29 cellular contexts compared by ENCODE assay signal in the genomic region with DNA sequence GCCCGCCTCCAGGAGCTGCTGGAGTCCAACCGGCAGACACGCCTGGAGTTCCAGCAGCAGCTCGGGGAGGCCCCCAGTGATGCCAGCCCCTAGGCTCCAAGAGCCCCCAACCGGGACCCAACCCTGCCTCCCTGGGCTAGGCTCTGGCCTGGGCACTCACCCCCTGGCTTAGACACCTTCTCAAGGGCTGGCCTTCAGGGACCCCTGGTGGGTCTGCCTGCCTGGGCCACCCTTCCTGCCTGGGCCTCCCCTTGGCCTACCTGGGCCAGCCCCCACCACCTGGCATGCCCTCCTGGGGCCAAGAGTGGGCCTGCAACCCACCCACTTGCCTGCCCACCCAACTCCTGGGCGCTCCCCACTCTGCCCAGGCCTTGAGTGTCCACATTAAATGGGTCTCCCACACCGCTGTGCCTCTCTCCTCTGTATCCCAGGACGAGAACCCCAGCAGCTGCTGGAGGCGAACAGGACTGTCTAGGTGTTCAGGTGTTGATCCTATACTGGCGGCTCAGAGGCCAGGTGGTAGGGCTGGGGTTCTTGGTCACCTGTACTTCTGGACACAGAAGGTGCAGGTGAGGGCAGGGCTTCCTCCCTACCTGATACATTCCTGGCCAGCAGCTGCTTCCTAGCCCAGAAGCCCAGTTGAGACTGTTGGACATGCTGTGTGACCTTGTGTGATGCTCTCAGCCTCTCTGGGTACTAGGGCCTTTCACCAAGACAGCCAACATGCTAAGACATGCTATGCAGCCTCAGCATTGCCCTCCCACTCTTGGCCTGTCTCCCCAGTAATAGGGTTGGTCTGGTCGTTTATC. TPM values are rescaled to one million over a fixed set of nuclear protein-coding genes. Genes with fewer than 3 reads are reported as not detected.
DNase-seq lines count a peak whose midpoint lies in the region; ATAC-seq, FAIRE-seq and TF ChIP-seq lines count a peak whose summit lies in the region.
"Had no signal": no experiment of that assay in that cellular context is flagged by ENCODE, and none has a peak within 500 bp of the region (broad histone marks: within the 10 kb centered on the region; RNA-seq: fewer than 3 reads in every experiment).

No MANE protein-coding gene starts in this region.

- no peak for DNase-seq in A549 (ENCODE audit: low read depth in 1 of 2, low spot score in 1 of 2)
- no peak for DNase-seq in PC-9
- DNase-seq in endothelial cell of umbilical vein (ENCODE audit: low read depth, low spot score), result no peak
- no peak for DNase-seq in hepatic stellate cell (ENCODE audit: low spot score)
- DNase-seq in dermis blood vessel endothelial cell, result no peak
- DNase-seq: activated CD4-positive, alpha-beta T cell treated with anti-CD3 and anti-CD28 coated beads for 1 hour; activated T-cell treated with anti-CD3 and anti-CD28 coated beads, Interleukin-2, amount 50 U/mL, for 48 hours; C1 segment of cervical spinal cord; effector CD8-positive, alpha-beta T cell; EL; NCI-H1092 treated with DMSO at 0.1 percent for 48 hours; NCI-H1930; NCI-H774; SIG-M5; stimulated activated CD4-positive, alpha-beta T cell treated with anti-CD3 and anti-CD28 coated beads, Interleukin-2, amount 100 ng/mL, for 24 hours; stimulated activated naive CD4-positive, alpha-beta T cell had no signal

- H3K9ac ChIP-seq in endothelial cell of umbilical vein (replicated peaks; ENCODE audit: extremely low read depth, insufficient read depth, low read length), result no peak overlapping the region

- BruUV-seq in PC-9 (replicated peaks; lab: Mats Ljungman, UMichigan) (TSS peak; percentile 18), endothelial cell of umbilical vein (replicated peaks; lab: Mats Ljungman, UMichigan) (TSS peak; percentile 24)

- H3K4me1 ChIP-seq in A549, result peaks cover 11% of the 10 kb centered on the region; the same call in 1 of the 3 replicates
- H3K4me1 ChIP-seq in PC-9 (replicated peaks; ENCODE audit: insufficient read depth), result 0 out of 2 replicates have a peak, but pooled peaks cover 9% of the 10 kb centered on the region
- peaks cover 11% of the 10 kb centered on the region for H3K4me1 ChIP-seq in endothelial cell of umbilical vein (ENCODE audit: control insufficient read depth, extremely low read depth, insufficient read depth, low read length)

- WGBS in A549 (ENCODE audit: missing lambda C conversion rate), result 86% methylated on average over 10 of the region's 11 CpGs

- no peak for TF ChIP-seq RAD21 in A549 (conservative IDR thresholded peaks at IDR 0.05 in 1 of 2, IDR thresholded peaks at IDR 0.05 in 1 of 2)

- H3K4me3 ChIP-seq in A549 (no peak overlapping the region), PC-9 (no peak overlapping the region), endothelial cell of umbilical vein (replicated peaks in 1 of 3; ENCODE audit: insufficient read depth in 1 of 3, low read depth in 1 of 3, low read length in 3 of 3) (no peak overlapping the region)
- H3K4me3 ChIP-seq: esophagus muscularis mucosa, mucosa of descending colon, thoracic aorta had no signal

- dilution Hi-C loops in endothelial cell of umbilical vein (cut with MboI; ENCODE audit: extremely low pct_ligation_motif_present, low sequenced_read_pairs), result no loop called here

- no peak for TF ChIP-seq EP300 in A549 (IDR thresholded peaks at IDR 0.05)

- no peak for TF ChIP-seq POLR2A in A549 (IDR thresholded peaks at IDR 0.05; ENCODE audit: low read length)
- TF ChIP-seq POLR2A in endothelial cell of umbilical vein (IDR thresholded peaks at IDR 0.05; ENCODE audit: low read depth, low read length), result no peak

- intact Hi-C loops in PC-9 (cut with micrococcal nuclease; ENCODE audit: unreplicated experiment) (no loop called here), endothelial cell of umbilical vein (cut with micrococcal nuclease) (no loop called here)

- 0 out of 2 replicates have a peak, but pooled peaks cover 5% of the 10 kb centered on the region for H3K79me2 ChIP-seq in PC-9 (ENCODE audit: low read depth)
- no peaks in the 10 kb centered on the region for H3K79me2 ChIP-seq in endothelial cell of umbilical vein (ENCODE audit: control insufficient read depth, insufficient read depth, low read length)

- H3K9me1 ChIP-seq in endothelial cell of umbilical vein (replicated peaks; ENCODE audit: control insufficient read depth, extremely low read depth, insufficient read depth, low read length), result no peaks in the 10 kb centered on the region

- no peaks in the 10 kb centered on the region; the same call in 1 of the 2 replicates for H4K20me1 ChIP-seq in PC-9 (ENCODE audit: insufficient read depth)
- H4K20me1 ChIP-seq in endothelial cell of umbilical vein (replicated peaks; ENCODE audit: control insufficient read depth, extremely low read depth, insufficient read depth, low read length), result no peaks in the 10 kb centered on the region

- POLR2A ChIA-PET in A549 (lab: Yijun Ruan, JAX), result no interaction called here
- POLR2A ChIA-PET in PC-9 (lab: Charles Lee; ENCODE audit: unreplicated experiment), result no interaction called here
- POLR2A ChIA-PET in endothelial cell of umbilical vein (lab: Charles Lee), result no interaction called here

- H3K36me3 ChIP-seq in PC-9 (ENCODE audit: low read depth) (no peaks in the 10 kb centered on the region; the same call in 1 of the 2 replicates), endothelial cell of umbilical vein (ENCODE audit: control insufficient read depth in 2 of 2, extremely low read depth in 1 of 2, insufficient read depth in 2 of 2, low read length in 2 of 2) (peaks cover 7 to 49% of the 10 kb centered on the region in 2 experiments)

- TF ChIP-seq CTCF in A549 (IDR thresholded peaks at IDR 0.05) (no peak), PC-9 (conservative IDR thresholded peaks at IDR 0.05) (no peak), endothelial cell of umbilical vein (IDR thresholded peaks at IDR 0.05; ENCODE audit: extremely low read depth in 1 of 2, insufficient read depth in 1 of 2, low read depth in 1 of 2, low read length in 2 of 2) (no peak)

- CTCF ChIA-PET in A549 (lab: Yijun Ruan, JAX), result interaction anchor here (0.9 to 1.4 kb wide), 3 partner anchors 11 to 17 kb away, joined by 3 read pairs; no protein-coding TSS in a partner anchor
- CTCF ChIA-PET in PC-9 (lab: Charles Lee), result no interaction called here
- CTCF ChIA-PET in endothelial cell of umbilical vein (lab: Charles Lee), result interaction anchor here (2.0 kb wide), 1 partner anchor 39 kb away, joined by 4 read pairs; no protein-coding TSS in a partner anchor

- H3K4me2 ChIP-seq in A549, result no peak overlapping the region
- H3K4me2 ChIP-seq in PC-9, result no peak overlapping the region
- H3K4me2 ChIP-seq in endothelial cell of umbilical vein (ENCODE audit: insufficient read depth, low read length), result no peak overlapping the region

- ATAC-seq in A549, result no peak
- ATAC-seq in HG02588 (IDR thresholded peaks at IDR 0.05; ENCODE audit: unreplicated experiment), result no peak
- ATAC-seq: activated naive CD4-positive, alpha-beta T cell treated with anti-CD3 and anti-CD28 coated beads, Interleukin-2, amount 50 U/mL, for 72 hours; mucosa of descending colon had no signal

- H3K9me2 ChIP-seq in PC-9 (ENCODE audit: insufficient read depth), result no peaks in the 10 kb centered on the region

- H3K27me3 ChIP-seq in PC-9 (ENCODE audit: insufficient read depth, low read depth) (no peaks in the 10 kb centered on the region), endothelial cell of umbilical vein (ENCODE audit: control insufficient read depth in 2 of 2, insufficient read depth in 2 of 2, low read length in 2 of 2) (no peaks in the 10 kb centered on the region)
- H3K27me3 ChIP-seq: esophagus muscularis mucosa had no signal

- H2AFZ ChIP-seq in PC-9, result no peak overlapping the region
- H2AFZ ChIP-seq in endothelial cell of umbilical vein (ENCODE audit: low read depth, low read length), result no peak overlapping the region

- no peaks in the 10 kb centered on the region for H3K9me3 ChIP-seq in A549
- no peaks in the 10 kb centered on the region for H3K9me3 ChIP-seq in PC-9 (ENCODE audit: insufficient read depth, low read depth)
- no peaks in the 10 kb centered on the region for H3K9me3 ChIP-seq in endothelial cell of umbilical vein (replicated peaks; ENCODE audit: control insufficient read depth, insufficient read depth, low read length)
- H3K9me3 ChIP-seq: esophagus muscularis mucosa, mucosa of descending colon, thoracic aorta had no signal

- no peak for FAIRE-seq in A549 (lab: Jason Lieb, UNC)
- FAIRE-seq in endothelial cell of umbilical vein (lab: Jason Lieb, UNC), result no peak
- FAIRE-seq: astrocyte, frontal cortex, islet of Langerhans had no signal

- H3F3A ChIP-seq in PC-9 (ENCODE audit: insufficient read depth, low read depth), result peaks cover 5% of the 10 kb centered on the region; the same call in 1 of the 2 replicates

- H3K27ac ChIP-seq in A549, result no peak overlapping the region
- H3K27ac ChIP-seq in PC-9, result no peak overlapping the region
- no peak overlapping the region for H3K27ac ChIP-seq in endothelial cell of umbilical vein (ENCODE audit: insufficient read depth, low read depth, low read length)
- H3K27ac ChIP-seq: esophagus muscularis mucosa, HL-60, thoracic aorta had no signal

RNA-seq across cellular contexts. Expression of a gene that starts 3.7 kb away (rescaled TPM):
- polyA plus RNA-seq in A549 (2011; rRNA removed), result 23.0 and 23.8 TPM in 2 replicates
- 39.6 and 58.1 TPM in 2 replicates for polyA plus RNA-seq in A549 (2012; cell fraction: cytosol; rRNA removed)
- polyA plus RNA-seq in A549 (2012; cell fraction: nucleus; rRNA removed), result 36.5 and 39.0 TPM in 2 replicates
- 23.3 to 28.1 TPM (median 26.0 TPM) in 3 replicates for polyA plus RNA-seq in A549 (2017; fragmentation: RNase III; extraction: RNeasy Plus Mini Kit Qiagen cat#74134 plus additional on column Dnase treatment)
- 8.4 and 8.9 TPM in 2 replicates for polyA minus RNA-seq in A549 (2011; rRNA and poly(A)+ RNA removed)
- total RNA-seq in PC-9 (2021), result 154 and 213 TPM in 2 replicates
- total RNA-seq in endothelial cell of umbilical vein, result 51.0 and 53.2 TPM in 2 replicates
- polyA plus RNA-seq in endothelial cell of umbilical vein, result 124 and 206 TPM in 2 replicates
- 56.1 and 94.1 TPM in 2 replicates for polyA plus RNA-seq in endothelial cell of umbilical vein (2011; cell fraction: cytosol; rRNA removed)
- 17.1 and 22.5 TPM in 2 replicates for polyA plus RNA-seq in endothelial cell of umbilical vein (2011; cell fraction: nucleus; rRNA removed)
- polyA plus RNA-seq in endothelial cell of umbilical vein (2012), result 54.3 and 72.4 TPM in 2 replicates
- 15.7 and 17.6 TPM in 2 replicates for polyA minus RNA-seq in endothelial cell of umbilical vein
- 97.0 TPM for polyA minus RNA-seq in endothelial cell of umbilical vein (2011; cell fraction: cytosol; rRNA and poly(A)+ RNA removed)
- 5.4 and 7.8 TPM in 2 replicates for polyA minus RNA-seq in endothelial cell of umbilical vein (2011; cell fraction: nucleus; rRNA and poly(A)+ RNA removed)
- total RNA-seq in dermis blood vessel endothelial cell, result 47.4 and 77.1 TPM in 2 replicates

RNA-seq across cellular contexts. Expression of a gene that starts 14.5 kb away (rescaled TPM):
- polyA plus RNA-seq in A549 (2011; rRNA removed) (11.9 and 18.1 TPM in 2 replicates), A549 (2017; fragmentation: RNase III; extraction: RNeasy Plus Mini Kit Qiagen cat#74134 plus additional on column Dnase treatment) (2.3 to 3.0 TPM (median 2.6 TPM) in 3 replicates), endothelial cell of umbilical vein (not detected in 2 replicates)
- polyA plus RNA-seq in A549 (2012; cell fraction: cytosol; rRNA removed), result 0.89 and 0.93 TPM in 2 replicates
- polyA plus RNA-seq in A549 (2012; cell fraction: nucleus; rRNA removed), result 0.55 and 1.0 TPM in 2 replicates
- 5.7 and 7.4 TPM in 2 replicates for polyA minus RNA-seq in A549 (2011; rRNA and poly(A)+ RNA removed)
- total RNA-seq in PC-9 (2021) (430 and 537 TPM in 2 replicates), endothelial cell of umbilical vein (not detected in 2 replicates), dermis blood vessel endothelial cell (0.14 TPM in 1 of 2 replicates, not detected in the other)
- polyA plus RNA-seq in endothelial cell of umbilical vein (2011; cell fraction: cytosol; rRNA removed), result not detected in 2 replicates
- polyA plus RNA-seq in endothelial cell of umbilical vein (2011; cell fraction: nucleus; rRNA removed), result not detected in 2 replicates
- not detected in 2 replicates for polyA plus RNA-seq in endothelial cell of umbilical vein (2012)
- polyA minus RNA-seq in endothelial cell of umbilical vein, result not detected in 2 replicates
- polyA minus RNA-seq in endothelial cell of umbilical vein (2011; cell fraction: cytosol; rRNA and poly(A)+ RNA removed), result 1.2 TPM
- polyA minus RNA-seq in endothelial cell of umbilical vein (2011; cell fraction: nucleus; rRNA and poly(A)+ RNA removed), result not detected in 2 replicates
- total RNA-seq: activated CD8-positive, alpha-beta memory T cell treated with anti-CD3 and anti-CD28 coated beads for 36 hours; activated naive CD4-positive, alpha-beta T cell treated with anti-CD3 and anti-CD28 coated beads, Interleukin-2, amount 50 U/mL, for 72 hours; astrocyte; cerebellum; frontal cortex; progenitor cell of endocrine pancreas; thoracic aorta had no signal
- polyA plus RNA-seq: neural cell had no signal

RNA-seq across cellular contexts. Expression of a gene that starts 27.6 kb away (rescaled TPM):
- polyA plus RNA-seq in A549 (2011; rRNA removed) (39.2 and 50.3 TPM in 2 replicates), A549 (2017; fragmentation: RNase III; extraction: RNeasy Plus Mini Kit Qiagen cat#74134 plus additional on column Dnase treatment) (83.0 to 93.6 TPM (median 92.5 TPM) in 3 replicates), endothelial cell of umbilical vein (88.3 and 97.2 TPM in 2 replicates)
- polyA plus RNA-seq in A549 (2012; cell fraction: cytosol; rRNA removed), result 40.3 and 49.3 TPM in 2 replicates
- polyA plus RNA-seq in A549 (2012; cell fraction: nucleus; rRNA removed), result 87.4 and 112 TPM in 2 replicates
- polyA minus RNA-seq in A549 (2011; rRNA and poly(A)+ RNA removed), result 47.2 and 76.6 TPM in 2 replicates
- total RNA-seq in PC-9 (2021) (164 and 213 TPM in 2 replicates), endothelial cell of umbilical vein (143 and 150 TPM in 2 replicates), dermis blood vessel endothelial cell (16.7 and 37.9 TPM in 2 replicates)
- 61.2 and 64.5 TPM in 2 replicates for polyA plus RNA-seq in endothelial cell of umbilical vein (2011; cell fraction: cytosol; rRNA removed)
- polyA plus RNA-seq in endothelial cell of umbilical vein (2011; cell fraction: nucleus; rRNA removed), result 129 and 141 TPM in 2 replicates
- 106 and 126 TPM in 2 replicates for polyA plus RNA-seq in endothelial cell of umbilical vein (2012)
- 72.8 and 92.2 TPM in 2 replicates for polyA minus RNA-seq in endothelial cell of umbilical vein
- polyA minus RNA-seq in endothelial cell of umbilical vein (2011; cell fraction: cytosol; rRNA and poly(A)+ RNA removed), result 89.1 TPM
- 32.6 and 40.5 TPM in 2 replicates for polyA minus RNA-seq in endothelial cell of umbilical vein (2011; cell fraction: nucleus; rRNA and poly(A)+ RNA removed)

RNA-seq across cellular contexts. Expression of a gene that starts 36.2 kb away (rescaled TPM):
- polyA plus RNA-seq in A549 (2011; rRNA removed) (79.8 and 94.5 TPM in 2 replicates), A549 (2017; fragmentation: RNase III; extraction: RNeasy Plus Mini Kit Qiagen cat#74134 plus additional on column Dnase treatment) (92.6 to 97.2 TPM (median 94.1 TPM) in 3 replicates), endothelial cell of umbilical vein (69.8 and 69.9 TPM in 2 replicates)
- polyA plus RNA-seq in A549 (2012; cell fraction: cytosol; rRNA removed), result 191 and 205 TPM in 2 replicates
- polyA plus RNA-seq in A549 (2012; cell fraction: nucleus; rRNA removed), result 242 and 295 TPM in 2 replicates
- polyA minus RNA-seq in A549 (2011; rRNA and poly(A)+ RNA removed), result 95.4 and 96.9 TPM in 2 replicates
- total RNA-seq in PC-9 (2021) (95.2 and 124 TPM in 2 replicates), endothelial cell of umbilical vein (64.2 and 69.6 TPM in 2 replicates), dermis blood vessel endothelial cell (52.8 and 87.3 TPM in 2 replicates)
- 65.0 and 76.3 TPM in 2 replicates for polyA plus RNA-seq in endothelial cell of umbilical vein (2011; cell fraction: cytosol; rRNA removed)
- 105 and 113 TPM in 2 replicates for polyA plus RNA-seq in endothelial cell of umbilical vein (2011; cell fraction: nucleus; rRNA removed)
- 52.9 and 57.9 TPM in 2 replicates for polyA plus RNA-seq in endothelial cell of umbilical vein (2012)
- 45.6 and 48.0 TPM in 2 replicates for polyA minus RNA-seq in endothelial cell of umbilical vein
- polyA minus RNA-seq in endothelial cell of umbilical vein (2011; cell fraction: cytosol; rRNA and poly(A)+ RNA removed), result 85.7 TPM
- polyA minus RNA-seq in endothelial cell of umbilical vein (2011; cell fraction: nucleus; rRNA and poly(A)+ RNA removed), result 23.8 and 31.5 TPM in 2 replicates

RNA-seq across cellular contexts. Expression of a gene that starts 39.5 kb away (rescaled TPM):
- polyA plus RNA-seq in A549 (2011; rRNA removed), result 60.2 and 70.7 TPM in 2 replicates
- polyA plus RNA-seq in A549 (2012; cell fraction: cytosol; rRNA removed), result 65.9 and 77.9 TPM in 2 replicates
- 394 and 431 TPM in 2 replicates for polyA plus RNA-seq in A549 (2012; cell fraction: nucleus; rRNA removed)
- polyA plus RNA-seq in A549 (2017; fragmentation: RNase III; extraction: RNeasy Plus Mini Kit Qiagen cat#74134 plus additional on column Dnase treatment), result 99.8 to 139 TPM (median 136 TPM) in 3 replicates
- 198 and 226 TPM in 2 replicates for polyA minus RNA-seq in A549 (2011; rRNA and poly(A)+ RNA removed)
- 134 and 148 TPM in 2 replicates for total RNA-seq in PC-9 (2021)
- 2.9 and 7.9 TPM in 2 replicates for total RNA-seq in endothelial cell of umbilical vein
- 0.59 TPM in 2 replicates for polyA plus RNA-seq in endothelial cell of umbilical vein
- 0.21 and 0.28 TPM in 2 replicates for polyA plus RNA-seq in endothelial cell of umbilical vein (2011; cell fraction: cytosol; rRNA removed)
- 2.7 and 3.9 TPM in 2 replicates for polyA plus RNA-seq in endothelial cell of umbilical vein (2011; cell fraction: nucleus; rRNA removed)
- polyA plus RNA-seq in endothelial cell of umbilical vein (2012), result 0.75 and 1.3 TPM in 2 replicates
- polyA minus RNA-seq in endothelial cell of umbilical vein, result 1.3 and 1.8 TPM in 2 replicates
- polyA minus RNA-seq in endothelial cell of umbilical vein (2011; cell fraction: cytosol; rRNA and poly(A)+ RNA removed), result 1.6 TPM
- 2.1 and 2.2 TPM in 2 replicates for polyA minus RNA-seq in endothelial cell of umbilical vein (2011; cell fraction: nucleus; rRNA and poly(A)+ RNA removed)
- 0.17 and 0.33 TPM in 2 replicates for total RNA-seq in dermis blood vessel endothelial cell

Comparison
In these comparisons a context has a peak if more than half of its experiments do, and no peak if none do; other contexts are left out.
1. RNA of a gene that starts 14.5 kb away (total RNA-seq): 430 to 537 TPM in PC-9; not detected in endothelial cell of umbilical vein and 0.14 TPM in dermis blood vessel endothelial cell; every median in the first group is over 100 times any median in the second.